ENCODE assay signal across 2 cellular contexts in the genomic region with DNA sequence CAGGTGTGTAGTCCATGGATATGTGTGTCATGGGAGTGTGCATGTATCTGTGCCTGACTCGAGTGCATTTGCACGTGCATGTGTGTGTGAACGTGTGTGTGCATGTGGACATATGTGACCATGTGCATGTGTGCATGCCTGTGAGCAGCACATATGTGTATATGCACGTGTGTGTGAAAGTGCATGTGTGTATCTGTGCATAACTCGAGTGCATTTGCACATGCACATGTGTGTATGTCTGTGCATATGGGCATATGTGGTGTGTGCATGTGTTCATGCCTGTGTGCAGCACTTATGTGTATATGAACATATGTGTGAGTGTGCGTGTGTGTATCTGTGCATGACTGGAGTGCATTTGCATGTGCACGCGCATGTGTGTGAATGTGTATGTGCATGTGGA.
A peak's percentile ranks its signal among the peaks of the same experiment; 100 is the strongest.
TF ChIP-seq lines count a peak whose summit lies in the region.

No MANE protein-coding gene starts in this region.

TF ChIP-seq in HepG2, 621 proteins besides CTCF, POLR2A, EP300 and RAD21:
- no peak for TF ChIP-seq POGZ (CRISPR knock-in tag; IDR thresholded peaks at IDR 0.05)
- TF ChIP-seq, protein P1, sequence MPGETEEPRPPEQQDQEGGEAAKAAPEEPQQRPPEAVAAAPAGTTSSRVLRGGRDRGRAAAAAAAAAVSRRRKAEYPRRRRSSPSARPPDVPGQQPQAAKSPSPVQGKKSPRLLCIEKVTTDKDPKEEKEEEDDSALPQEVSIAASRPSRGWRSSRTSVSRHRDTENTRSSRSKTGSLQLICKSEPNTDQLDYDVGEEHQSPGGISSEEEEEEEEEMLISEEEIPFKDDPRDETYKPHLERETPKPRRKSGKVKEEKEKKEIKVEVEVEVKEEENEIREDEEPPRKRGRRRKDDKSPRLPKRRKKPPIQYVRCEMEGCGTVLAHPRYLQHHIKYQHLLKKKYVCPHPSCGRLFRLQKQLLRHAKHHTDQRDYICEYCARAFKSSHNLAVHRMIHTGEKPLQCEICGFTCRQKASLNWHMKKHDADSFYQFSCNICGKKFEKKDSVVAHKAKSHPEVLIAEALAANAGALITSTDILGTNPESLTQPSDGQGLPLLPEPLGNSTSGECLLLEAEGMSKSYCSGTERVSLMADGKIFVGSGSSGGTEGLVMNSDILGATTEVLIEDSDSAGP (CRISPR knock-in tag; IDR thresholded peaks at IDR 0.05; ENCODE audit: borderline replicate concordance) = no peak
- no peak for TF ChIP-seq ZBTB3 (CRISPR knock-in tag; IDR thresholded peaks at IDR 0.05; ENCODE audit: borderline replicate concordance, low read depth)
- TF ChIP-seq, protein P2, sequence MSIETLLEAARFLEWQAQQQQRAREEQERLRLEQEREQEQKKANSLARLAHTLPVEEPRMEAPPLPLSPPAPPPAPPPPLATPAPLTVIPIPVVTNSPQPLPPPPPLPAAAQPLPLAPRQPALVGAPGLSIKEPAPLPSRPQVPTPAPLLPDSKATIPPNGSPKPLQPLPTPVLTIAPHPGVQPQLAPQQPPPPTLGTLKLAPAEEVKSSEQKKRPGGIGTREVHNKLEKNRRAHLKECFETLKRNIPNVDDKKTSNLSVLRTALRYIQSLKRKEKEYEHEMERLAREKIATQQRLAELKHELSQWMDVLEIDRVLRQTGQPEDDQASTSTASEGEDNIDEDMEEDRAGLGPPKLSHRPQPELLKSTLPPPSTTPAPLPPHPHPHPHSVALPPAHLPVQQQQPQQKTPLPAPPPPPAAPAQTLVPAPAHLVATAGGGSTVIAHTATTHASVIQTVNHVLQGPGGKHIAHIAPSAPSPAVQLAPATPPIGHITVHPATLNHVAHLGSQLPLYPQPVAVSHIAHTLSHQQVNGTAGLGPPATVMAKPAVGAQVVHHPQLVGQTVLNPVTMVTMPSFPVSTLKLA (IDR thresholded peaks at IDR 0.05) = peak; percentile 98

TF ChIP-seq in H1, 55 proteins besides CTCF, POLR2A, EP300 and RAD21:
- TF ChIP-seq CREB1 (IDR thresholded peaks at IDR 0.05) = no peak
- no peak for TF ChIP-seq YY1 (IDR thresholded peaks at IDR 0.05; ENCODE audit: low read depth, low read length)
- TF ChIP-seq TAF1 (IDR thresholded peaks at IDR 0.05; ENCODE audit: low read depth, low read length) = no peak
- TF ChIP-seq CHD2 (IDR thresholded peaks at IDR 0.05; ENCODE audit: low read length) = no peak
- no peak for TF ChIP-seq JUN (IDR thresholded peaks at IDR 0.05; ENCODE audit: low read depth, low read length)
- TF ChIP-seq, protein P3, sequence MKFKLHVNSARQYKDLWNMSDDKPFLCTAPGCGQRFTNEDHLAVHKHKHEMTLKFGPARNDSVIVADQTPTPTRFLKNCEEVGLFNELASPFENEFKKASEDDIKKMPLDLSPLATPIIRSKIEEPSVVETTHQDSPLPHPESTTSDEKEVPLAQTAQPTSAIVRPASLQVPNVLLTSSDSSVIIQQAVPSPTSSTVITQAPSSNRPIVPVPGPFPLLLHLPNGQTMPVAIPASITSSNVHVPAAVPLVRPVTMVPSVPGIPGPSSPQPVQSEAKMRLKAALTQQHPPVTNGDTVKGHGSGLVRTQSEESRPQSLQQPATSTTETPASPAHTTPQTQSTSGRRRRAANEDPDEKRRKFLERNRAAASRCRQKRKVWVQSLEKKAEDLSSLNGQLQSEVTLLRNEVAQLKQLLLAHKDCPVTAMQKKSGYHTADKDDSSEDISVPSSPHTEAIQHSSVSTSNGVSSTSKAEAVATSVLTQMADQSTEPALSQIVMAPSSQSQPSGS (IDR thresholded peaks at IDR 0.05; ENCODE audit: low read length) = no peak
- TF ChIP-seq PHF8 (conservative IDR thresholded peaks at IDR 0.05; ENCODE audit: low read depth, low read length) = no peak
- TF ChIP-seq POLR2AphosphoS5 (IDR thresholded peaks at IDR 0.05; ENCODE audit: low read depth, low read length) = no peak
- no peak for TF ChIP-seq BACH1 (IDR thresholded peaks at IDR 0.05; ENCODE audit: low read length)
- no peak for TF ChIP-seq KDM4A (IDR thresholded peaks at IDR 0.05; ENCODE audit: low read depth, low read length, severe bottlenecking)
- no peak for TF ChIP-seq RNF2 (IDR thresholded peaks at IDR 0.05; ENCODE audit: borderline replicate concordance, low read depth, low read length, missing control alignments, poor library complexity, severe bottlenecking)
- TF ChIP-seq HDAC6 (IDR thresholded peaks at IDR 0.05; ENCODE audit: low read depth, low read length) = no peak
- TF ChIP-seq NANOG (IDR thresholded peaks at IDR 0.05; ENCODE audit: insufficient read depth, low read depth, low read length, poor library complexity, severe bottlenecking) = no peak
- no peak for TF ChIP-seq KDM1A (IDR thresholded peaks at IDR 0.05; ENCODE audit: borderline replicate concordance, low read length)
TF ChIP-seq in H1: peak in this region for 0.
